Comparison of ENCODE assay signal across 12 cellular contexts in genomic region chr17:3885271-3885670, GRCh38. TPM values are rescaled to one million over a fixed set of nuclear protein-coding genes. Genes with fewer than 3 reads are reported as not detected.
"Had no signal": no experiment of that assay in that cellular context is flagged by ENCODE, and none has a peak within 500 bp of the region (broad histone marks: within the 10 kb centered on the region; RNA-seq: fewer than 3 reads in every experiment).

No MANE protein-coding gene starts in this region.

- H3K27me3 ChIP-seq: right lobe of liver, testis had no signal

- ATAC-seq: activated T-cell treated with anti-CD3 and anti-CD28 coated beads, Interleukin-2, amount 50 U/mL, for 72 hours; effector memory CD8-positive, alpha-beta T cell; stimulated activated naive CD8-positive, alpha-beta T cell treated with anti-CD3 and anti-CD28 coated beads, Interleukin-15, Interleukin-2, amounts not matched to agents 100 U/mL and 50 U/mL, for 24 hours had no signal

- H3K36me3 ChIP-seq: right lobe of liver had no signal

- DNase-seq: activated CD4-positive, alpha-beta T cell treated with anti-CD3 and anti-CD28 coated beads, Interleukin-2, amount 50 U/mL, for 4 hours; activated CD4-positive, CD25-positive, alpha-beta regulatory T cell treated with anti-CD3 and anti-CD28 coated beads, Interleukin-2, amount 50 U/mL, for 72 hours; activated T-cell treated with anti-CD3 and anti-CD28 coated beads, Interleukin-2, amount 50 U/mL, for 72 hours; central memory CD4-positive, alpha-beta T cell; effector memory CD8-positive, alpha-beta T cell; naive B cell; right lobe of liver; stimulated activated naive CD8-positive, alpha-beta T cell treated with anti-CD3 and anti-CD28 coated beads, Interleukin-15, Interleukin-2, amounts not matched to agents 100 U/mL and 50 U/mL, for 24 hours; testis had no signal

- H3K36me3 Mint-ChIP-seq: naive B cell had no signal

- H3K27me3 Mint-ChIP-seq: effector memory CD8-positive, alpha-beta T cell; naive B cell had no signal

- H3K27ac ChIP-seq: right lobe of liver, testis had no signal

- H3K4me3 Mint-ChIP-seq: activated T-cell treated with anti-CD3 and anti-CD28 coated beads, Interleukin-2, amount 50 U/mL, for 72 hours; effector memory CD8-positive, alpha-beta T cell; T-helper 2 cell treated with Interferon-gamma antibody and Interleukin-4, amounts not matched to agents 5 μg/mL and 100 μg/mL, for 36 hours had no signal

- H3K27ac Mint-ChIP-seq: activated T-cell treated with anti-CD3 and anti-CD28 coated beads, Interleukin-2, amount 50 U/mL, for 72 hours; progenitor cell of endocrine pancreas; T-helper 2 cell treated with Interferon-gamma antibody and Interleukin-4, amounts not matched to agents 5 μg/mL and 100 μg/mL, for 36 hours had no signal

- H3K4me3 ChIP-seq: right lobe of liver, testis had no signal

- H3K9me3 ChIP-seq: right lobe of liver, testis had no signal

- H3K9me3 Mint-ChIP-seq: activated T-cell treated with anti-CD3 and anti-CD28 coated beads, Interleukin-2, amount 50 U/mL, for 72 hours; effector memory CD8-positive, alpha-beta T cell; naive B cell; T-helper 2 cell treated with Interferon-gamma antibody and Interleukin-4, amounts not matched to agents 5 μg/mL and 100 μg/mL, for 36 hours had no signal

RNA-seq across cellular contexts. Expression of gene P2RX1, which starts 31.0 kb away (rescaled TPM):
- total RNA-seq: epithelial cell of proximal tubule had no signal
